ENCODE assay signal across 2 cellular contexts in genomic region chr6:44265843-44266233, GRCh38.
TF ChIP-seq lines count a peak whose summit lies in the region.

No MANE protein-coding gene starts in this region.

TF ChIP-seq in A549, 52 proteins besides CTCF, POLR2A, EP300 and RAD21:
- TF ChIP-seq NPAS2 (CRISPR knock-in tag; IDR thresholded peaks at IDR 0.05; ENCODE audit: borderline replicate concordance): no peak
- TF ChIP-seq BCL3 (IDR thresholded peaks at IDR 0.05): no peak
- no peak for TF ChIP-seq CEBPB (IDR thresholded peaks at IDR 0.05)
- TF ChIP-seq ZFP36 (IDR thresholded peaks at IDR 0.05; ENCODE audit: borderline replicate concordance, partially characterized antibody): no peak
- no peak for TF ChIP-seq HOXB5 (CRISPR knock-in tag; IDR thresholded peaks at IDR 0.05)
- TF ChIP-seq KDM1A (IDR thresholded peaks at IDR 0.05; ENCODE audit: low read depth): no peak
- no peak for TF ChIP-seq SREBF2 (IDR thresholded peaks at IDR 0.05)
- no peak for TF ChIP-seq USF2 (IDR thresholded peaks at IDR 0.05)
- TF ChIP-seq GATA3 (IDR thresholded peaks at IDR 0.05; ENCODE audit: borderline replicate concordance): no peak
- TF ChIP-seq RCOR1 (IDR thresholded peaks at IDR 0.05; ENCODE audit: low read depth, low read length): no peak
- no peak for TF ChIP-seq BHLHE40 (IDR thresholded peaks at IDR 0.05; ENCODE audit: low read depth, low read length)
- TF ChIP-seq PBX3 (IDR thresholded peaks at IDR 0.05): no peak
- no peak for TF ChIP-seq RARB (CRISPR knock-in tag; IDR thresholded peaks at IDR 0.05)
- no peak for TF ChIP-seq CBX2 (IDR thresholded peaks at IDR 0.05; ENCODE audit: borderline replicate concordance, low read depth)
- TF ChIP-seq POLR2AphosphoS2 (conservative IDR thresholded peaks at IDR 0.05; ENCODE audit: low read length): no peak
- TF ChIP-seq HOXA7 (CRISPR knock-in tag; IDR thresholded peaks at IDR 0.05): no peak
- no peak for TF ChIP-seq TFCP2L1 (CRISPR knock-in tag; IDR thresholded peaks at IDR 0.05)
- no peak for TF ChIP-seq CHD4 (IDR thresholded peaks at IDR 0.05; ENCODE audit: borderline replicate concordance)
- no peak for TF ChIP-seq MAZ (IDR thresholded peaks at IDR 0.05; ENCODE audit: borderline replicate concordance, low read depth, low read length)
- TF ChIP-seq NFE2L2 (conservative IDR thresholded peaks at IDR 0.05; ENCODE audit: low read length): no peak

TF ChIP-seq in K562, 482 proteins besides CTCF, POLR2A, EP300 and RAD21 (continues in another document):
- TF ChIP-seq NKRF (IDR thresholded peaks at IDR 0.05; ENCODE audit: borderline replicate concordance): 0 out of 2 replicates have a peak, but pooled peaks have one; percentile 57
- TF ChIP-seq E2F8 (IDR thresholded peaks at IDR 0.05; ENCODE audit: low read depth, partially characterized antibody): peak; percentile 52
- TF ChIP-seq CBX3 (IDR thresholded peaks at IDR 0.05; ENCODE audit: borderline replicate concordance in 1 of 2, low read length in 2 of 2): peak in 1 of 2 experiments; percentile 8; a peak in 1 of 3 replicates
- TF ChIP-seq HOXB6 (CRISPR knock-in tag; IDR thresholded peaks at IDR 0.05; ENCODE audit: borderline replicate concordance): no peak
- TF ChIP-seq ZNF280B (CRISPR knock-in tag; IDR thresholded peaks at IDR 0.05): no peak
- TF ChIP-seq GABPA (tag; conservative IDR thresholded peaks at IDR 0.05; ENCODE audit: low read depth): peak; percentile 29; the same call in 1 of the 2 replicates
- TF ChIP-seq BRF2 (IDR thresholded peaks at IDR 0.05; ENCODE audit: borderline replicate concordance, insufficient read depth, insufficient read length): no peak
- TF ChIP-seq HDAC2 (IDR thresholded peaks at IDR 0.05): 0 out of 2 replicates have a peak, but pooled peaks have one; percentile 31
- no peak for TF ChIP-seq ATF2 (CRISPR knock-in tag; IDR thresholded peaks at IDR 0.05)
- TF ChIP-seq ZNF121 (CRISPR knock-in tag; conservative IDR thresholded peaks at IDR 0.05): peak; percentile 72
- peak; percentile 61; the same call in 1 of the 2 replicates for TF ChIP-seq ARID1B (IDR thresholded peaks at IDR 0.05)
- TF ChIP-seq BRD9 (IDR thresholded peaks at IDR 0.05; ENCODE audit: low read depth, partially characterized antibody): peak; percentile 37
- 0 out of 2 replicates have a peak, but pooled peaks have one; percentile 87 for TF ChIP-seq HDGF (IDR thresholded peaks at IDR 0.05)
- TF ChIP-seq ZZZ3 (IDR thresholded peaks at IDR 0.05): no peak
- TF ChIP-seq MIER1 (IDR thresholded peaks at IDR 0.05; ENCODE audit: low read depth): 0 out of 2 replicates have a peak, but pooled peaks have one; percentile 61
- TF ChIP-seq HMGN3 (IDR thresholded peaks at IDR 0.05; ENCODE audit: borderline replicate concordance, extremely low read depth, insufficient read length, low read depth, low read length): no peak
- TF ChIP-seq SMARCA5 (IDR thresholded peaks at IDR 0.05): peak; percentile 83; the same call in 1 of the 2 replicates
- TF ChIP-seq POLR2H (tag; IDR thresholded peaks at IDR 0.05; ENCODE audit: low read depth): no peak
- no peak for TF ChIP-seq ZNF253 (CRISPR knock-in tag; conservative IDR thresholded peaks at IDR 0.05)
- TF ChIP-seq AFF1 (IDR thresholded peaks at IDR 0.05; ENCODE audit: low read depth in 1 of 2, partially characterized antibody in 2 of 2): peak; percentile 55 to 59
- 0 out of 2 replicates have a peak, but pooled peaks have one; percentile 44 for TF ChIP-seq ZNF512 (tag; IDR thresholded peaks at IDR 0.05)
- TF ChIP-seq HINFP (tag; conservative IDR thresholded peaks at IDR 0.05; ENCODE audit: low read depth): 0 out of 2 replicates have a peak, but pooled peaks have one; percentile 39
- no peak for TF ChIP-seq FOXA3 (CRISPR knock-in tag; conservative IDR thresholded peaks at IDR 0.05 in 1 of 2, IDR thresholded peaks at IDR 0.05 in 1 of 2)
- TF ChIP-seq EP400 (IDR thresholded peaks at IDR 0.05): no peak
- peak; percentile 49 to 64; a peak in 2 of 4 replicates for TF ChIP-seq ARNT (IDR thresholded peaks at IDR 0.05)
- TF ChIP-seq SMARCA4 (IDR thresholded peaks at IDR 0.05): no peak; the same call in 1 of the 2 replicates
- peak; percentile 71 for TF ChIP-seq PHB2 (IDR thresholded peaks at IDR 0.05; ENCODE audit: low read depth)
- 0 out of 2 replicates have a peak, but pooled peaks have one; percentile 26 for TF ChIP-seq PTRF (tag; IDR thresholded peaks at IDR 0.05)
- 0 out of 4 replicates have a peak, but pooled peaks of 1 of the 2 experiments have one; percentile 55 for TF ChIP-seq MLLT1 (IDR thresholded peaks at IDR 0.05)
- TF ChIP-seq ARID2 (IDR thresholded peaks at IDR 0.05): 0 out of 2 replicates have a peak, but pooled peaks have one; percentile 42
